Comparison of ENCODE assay signal across 39 cellular contexts in genomic region chr14:24325963-24326362, GRCh38.
"Had no signal": no experiment of that assay in that cellular context is flagged by ENCODE, and none has a peak within 500 bp of the region (broad histone marks: within the 10 kb centered on the region; RNA-seq: fewer than 3 reads in every experiment).

No MANE protein-coding gene starts in this region.

- H3K9me3 Mint-ChIP-seq: activated CD4-positive, alpha-beta memory T cell treated with anti-CD3 and anti-CD28 coated beads, Interleukin-2, amount 10 ng/mL, durations not matched to agents 7 days and 5 days; activated naive CD4-positive, alpha-beta T cell treated with anti-CD3 and anti-CD28 coated beads for 36 hours; activated naive CD4-positive, alpha-beta T cell treated with anti-CD3 and anti-CD28 coated beads, Interleukin-2, amount 50 U/mL, for 72 hours; activated T-cell treated with anti-CD3 and anti-CD28 coated beads, Interleukin-2, amount 50 U/mL, for 24 hours; activated T-helper 2 cell treated with anti-CD3 and anti-CD28 coated beads, Interferon-gamma antibody, Interleukin-2, Interleukin-4, amounts not matched to agents 10 μg/mL and 5 μg/mL and 100 μg/mL, durations not matched to agents 14 hours and 24 hours and 36 hours had no signal

- H3K4me3 Mint-ChIP-seq: activated CD4-positive, alpha-beta memory T cell treated with anti-CD3 and anti-CD28 coated beads, Interleukin-2, amount 10 ng/mL, durations not matched to agents 7 days and 5 days; activated CD8-positive, alpha-beta memory T cell treated with anti-CD3 and anti-CD28 coated beads, Interleukin-2, amount 10 ng/mL, durations not matched to agents 7 days and 5 days; activated naive CD4-positive, alpha-beta T cell treated with anti-CD3 and anti-CD28 coated beads for 36 hours; activated T-cell treated with anti-CD3 and anti-CD28 coated beads, Interleukin-2, amount 50 U/mL, for 24 hours had no signal

- H3K9me3 ChIP-seq: adrenal gland, body of pancreas, breast epithelium, MG63, Peyer's patch, SJSA1 had no signal

- DNase-seq: activated CD4-positive, alpha-beta memory T cell treated with anti-CD3 and anti-CD28 coated beads, Interleukin-2, amount 10 ng/mL, durations not matched to agents 7 days and 5 days; activated CD4-positive, alpha-beta T cell treated with anti-CD3 and anti-CD28 coated beads for 1 hour; activated CD4-positive, alpha-beta T cell treated with anti-CD3 and anti-CD28 coated beads for 48 hours; activated CD4-positive, CD25-positive, alpha-beta regulatory T cell; activated CD8-positive, alpha-beta memory T cell treated with anti-CD3 and anti-CD28 coated beads for 24 hours; activated CD8-positive, alpha-beta memory T cell treated with anti-CD3 and anti-CD28 coated beads, Interleukin-2, amount 10 ng/mL, durations not matched to agents 7 days and 5 days; activated CD8-positive, alpha-beta memory T cell treated with anti-CD3 and anti-CD28 coated beads, Interleukin-2, amount 50 U/mL, for 48 hours; activated gamma-delta T cell treated with Interleukin-2 at 50 U/mL for 16 hours; activated naive CD4-positive, alpha-beta T cell treated with anti-CD3 and anti-CD28 coated beads for 36 hours; activated T-cell treated with anti-CD3 and anti-CD28 coated beads, Interleukin-2, amount 50 U/mL, for 24 hours; adrenal gland; body of pancreas; Kasumi-1; KG1; MG63; MV-4-11; NCI-H1092; NCI-H1436 treated with DMSO at 0.1 percent for 48 hours; NCI-H1694 treated with DMSO at 0.1 percent for 48 hours; NCI-H2029 treated with DMSO at 0.1 percent for 48 hours; NCI-H2107; NCI-H2171; NCI-H510A; NCI-H526; NCI-H748 treated with DMSO at 0.1 percent for 48 hours; NK-92 treated with Interleukin-12 subunit alpha and Interleukin-12 subunit beta, amount 100 ng/mL, for 24 hours; PC-3; Peyer's patch; RPMI8226; SHP77 treated with DMSO at 0.1 percent for 48 hours; SW 1271; T-helper 1 cell; T-helper 2 cell; T-helper 9 cell; WERI-Rb-1 had no signal

- H3K27me3 ChIP-seq: adrenal gland, body of pancreas, breast epithelium, MG63, Peyer's patch, SJSA1 had no signal

- H3K27ac ChIP-seq: adrenal gland, body of pancreas, breast epithelium, Peyer's patch, SJSA1, WERI-Rb-1 had no signal

- H3K36me3 Mint-ChIP-seq: activated CD8-positive, alpha-beta memory T cell treated with anti-CD3 and anti-CD28 coated beads, Interleukin-2, amount 10 ng/mL, durations not matched to agents 7 days and 5 days; activated naive CD4-positive, alpha-beta T cell treated with anti-CD3 and anti-CD28 coated beads, Interleukin-2, amount 50 U/mL, for 72 hours had no signal

- ATAC-seq: activated CD8-positive, alpha-beta memory T cell treated with anti-CD3 and anti-CD28 coated beads, Interleukin-2, amount 10 ng/mL, durations not matched to agents 7 days and 5 days; activated naive CD4-positive, alpha-beta T cell treated with anti-CD3 and anti-CD28 coated beads, Interleukin-2, amount 50 U/mL, for 72 hours; body of pancreas; PC-3 had no signal

- H3K27me3 Mint-ChIP-seq: activated T-cell treated with anti-CD3 and anti-CD28 coated beads, Interleukin-2, amount 50 U/mL, for 24 hours had no signal

- H3K4me3 ChIP-seq: adrenal gland, body of pancreas, breast epithelium, MG63, Peyer's patch, SJSA1 had no signal

- H3K36me3 ChIP-seq: adrenal gland, breast epithelium, MG63, Peyer's patch, SJSA1, WERI-Rb-1 had no signal

- H3K4me1 ChIP-seq: adrenal gland, body of pancreas, breast epithelium, Peyer's patch, SJSA1 had no signal

- H3K27ac Mint-ChIP-seq: activated CD4-positive, alpha-beta memory T cell treated with anti-CD3 and anti-CD28 coated beads, Interleukin-2, amount 10 ng/mL, durations not matched to agents 7 days and 5 days; activated CD8-positive, alpha-beta memory T cell treated with anti-CD3 and anti-CD28 coated beads, Interleukin-2, amount 10 ng/mL, durations not matched to agents 7 days and 5 days; activated naive CD4-positive, alpha-beta T cell treated with anti-CD3 and anti-CD28 coated beads for 36 hours; activated naive CD4-positive, alpha-beta T cell treated with anti-CD3 and anti-CD28 coated beads, Interleukin-2, amount 50 U/mL, for 72 hours; activated T-cell treated with anti-CD3 and anti-CD28 coated beads, Interleukin-2, amount 50 U/mL, for 24 hours; activated T-helper 2 cell treated with anti-CD3 and anti-CD28 coated beads, Interferon-gamma antibody, Interleukin-2, Interleukin-4, amounts not matched to agents 10 μg/mL and 5 μg/mL and 100 μg/mL, durations not matched to agents 14 hours and 24 hours and 36 hours had no signal
